26 cellular contexts compared by ENCODE assay signal in the genomic region with DNA sequence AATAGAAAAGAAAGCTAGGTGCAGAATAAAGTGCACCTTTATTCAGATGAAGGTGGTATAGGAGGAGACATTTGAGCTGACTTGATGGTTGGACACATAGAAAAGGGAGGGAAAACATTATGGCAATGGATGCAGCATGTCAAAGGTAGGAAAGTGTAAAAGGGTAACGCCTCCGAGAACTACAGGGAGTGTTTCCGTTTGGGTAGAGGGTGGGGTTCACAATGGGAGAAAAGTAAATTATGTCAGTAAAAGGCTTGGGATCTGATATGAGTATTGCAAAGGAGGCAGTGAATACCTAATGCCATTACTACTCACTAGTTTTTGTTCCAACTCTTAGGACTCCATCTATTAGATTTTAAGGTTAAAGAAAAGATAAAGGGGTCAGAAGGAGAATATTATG. TPM values are rescaled to one million over a fixed set of nuclear protein-coding genes. Genes with fewer than 3 reads are reported as not detected.
"Had no signal": no experiment of that assay in that cellular context is flagged by ENCODE, and none has a peak within 500 bp of the region (broad histone marks: within the 10 kb centered on the region; RNA-seq: fewer than 3 reads in every experiment).

No MANE protein-coding gene starts in this region.

- H3K36me3 Mint-ChIP-seq: natural killer cell; stimulated activated effector memory CD8-positive, alpha-beta T cell treated with anti-CD3 and anti-CD28 coated beads, Interleukin-12 subunit alpha, Interleukin-12 subunit beta, amount 100 ng/mL, for 72 hours; stimulated activated naive B cell treated with anti-CD40 and anti-IgM and Interleukin-4, amounts not matched to agents 10 μg/mL and 1 μg/mL and 100 μg/mL, for 72 hours had no signal

- H3K36me3 ChIP-seq: neural progenitor cell, ovary, right lobe of liver, sigmoid colon, stomach, thoracic aorta, thyroid gland, tibial nerve, upper lobe of left lung had no signal

- H3K4me3 ChIP-seq: neural progenitor cell, ovary, psoas muscle, right lobe of liver, sigmoid colon, stomach, thoracic aorta, thyroid gland, tibial nerve, upper lobe of left lung had no signal

- H3K27me3 Mint-ChIP-seq: progenitor cell of endocrine pancreas; stimulated activated naive B cell treated with anti-CD40 and anti-IgM and Interleukin-4, amounts not matched to agents 10 μg/mL and 1 μg/mL and 100 μg/mL, for 72 hours; stimulated activated naive CD8-positive, alpha-beta T cell treated with anti-CD3 and anti-CD28 coated beads, Interleukin-15, Interleukin-2, amounts not matched to agents 100 ng/mL and 50 ng/mL, for 24 hours had no signal

- H3K4me1 ChIP-seq: parathyroid adenoma, psoas muscle, right lobe of liver, thyroid gland, tibial nerve, upper lobe of left lung had no signal

- H3K9me3 ChIP-seq: ovary, psoas muscle, right lobe of liver, sigmoid colon, stomach, thoracic aorta, thyroid gland, tibial nerve, upper lobe of left lung had no signal

- H3K4me1 Mint-ChIP-seq: natural killer cell; stimulated activated effector memory CD8-positive, alpha-beta T cell treated with anti-CD3 and anti-CD28 coated beads, Interleukin-12 subunit alpha, Interleukin-12 subunit beta, amount 100 ng/mL, for 72 hours; stimulated activated naive B cell treated with anti-CD40 and anti-IgM and Interleukin-4, amounts not matched to agents 10 μg/mL and 1 μg/mL and 100 μg/mL, for 72 hours had no signal

- H3K27ac Mint-ChIP-seq: natural killer cell; nephron; neural progenitor cell; progenitor cell of endocrine pancreas; stimulated activated effector memory CD8-positive, alpha-beta T cell treated with anti-CD3 and anti-CD28 coated beads, Interleukin-12 subunit alpha, Interleukin-12 subunit beta, amount 100 ng/mL, for 72 hours; stimulated activated naive B cell treated with anti-CD40 and anti-IgM and Interleukin-4, amounts not matched to agents 10 μg/mL and 1 μg/mL and 100 μg/mL, for 72 hours; stimulated activated naive CD8-positive, alpha-beta T cell treated with anti-CD3 and anti-CD28 coated beads, Interleukin-15, Interleukin-2, amounts not matched to agents 100 ng/mL and 50 ng/mL, for 24 hours had no signal

- ATAC-seq: natural killer cell; right lobe of liver; stimulated activated effector memory CD8-positive, alpha-beta T cell treated with anti-CD3 and anti-CD28 coated beads, Interleukin-12 subunit alpha, Interleukin-12 subunit beta, amount 100 ng/mL, for 72 hours; stimulated activated naive B cell treated with anti-CD40 and anti-IgM and Interleukin-4, amounts not matched to agents 10 μg/mL and 1 μg/mL and 100 μg/mL, for 72 hours had no signal

- H3K27ac ChIP-seq: neural progenitor cell, ovary, parathyroid adenoma, psoas muscle, right lobe of liver, sigmoid colon, stomach, thoracic aorta, thyroid gland, tibial nerve, upper lobe of left lung had no signal

- DNase-seq: natural killer cell; occipital lobe; ovary; posterior cingulate gyrus; psoas muscle; right lobe of liver; sigmoid colon; small intestine; stimulated activated CD4-positive, alpha-beta T cell treated with anti-CD3 and anti-CD28 coated beads, Interleukin-15, amount 100 ng/mL, for 24 hours; stimulated activated CD4-positive, alpha-beta T cell treated with anti-CD3 and anti-CD28 coated beads, Interleukin-2, amount 100 ng/mL, for 24 hours; stimulated activated CD4-positive, alpha-beta T cell treated with anti-CD3 and anti-CD28 coated beads, Interleukin-2, amount 100 ng/mL, for 48 hours; stimulated activated CD4-positive, alpha-beta T cell treated with anti-CD3 and anti-CD28 coated beads, Interleukin-4, amount 100 ng/mL, for 24 hours; stimulated activated naive B cell treated with anti-CD40 and anti-IgM and Interleukin-4, amounts not matched to agents 10 μg/mL and 1 μg/mL and 100 μg/mL, for 72 hours; stimulated activated naive CD4-positive, alpha-beta T cell treated with Interleukin-2 at 50 U/mL for 16 hours; stomach; thyroid gland; trophoblast cell; upper lobe of left lung had no signal

- H3K9me3 Mint-ChIP-seq: nephron; neural progenitor cell; stimulated activated naive B cell treated with anti-CD40 and anti-IgM and Interleukin-4, amounts not matched to agents 10 μg/mL and 1 μg/mL and 100 μg/mL, for 72 hours; stimulated activated naive CD8-positive, alpha-beta T cell treated with anti-CD3 and anti-CD28 coated beads, Interleukin-15, Interleukin-2, amounts not matched to agents 100 ng/mL and 50 ng/mL, for 24 hours had no signal

- H3K4me3 Mint-ChIP-seq: natural killer cell; nephron; neural progenitor cell; stimulated activated effector memory CD8-positive, alpha-beta T cell treated with anti-CD3 and anti-CD28 coated beads, Interleukin-12 subunit alpha, Interleukin-12 subunit beta, amount 100 ng/mL, for 72 hours; stimulated activated naive B cell treated with anti-CD40 and anti-IgM and Interleukin-4, amounts not matched to agents 10 μg/mL and 1 μg/mL and 100 μg/mL, for 72 hours; stimulated activated naive CD8-positive, alpha-beta T cell treated with anti-CD3 and anti-CD28 coated beads, Interleukin-15, Interleukin-2, amounts not matched to agents 100 ng/mL and 50 ng/mL, for 24 hours had no signal

- H3K27me3 ChIP-seq: neural progenitor cell, ovary, right lobe of liver, sigmoid colon, stomach, thyroid gland, tibial nerve, upper lobe of left lung had no signal

RNA-seq across cellular contexts. Expression of a gene that starts 59.5 kb away (rescaled TPM):
- total RNA-seq: natural killer cell had no signal
